In the genomic region with DNA sequence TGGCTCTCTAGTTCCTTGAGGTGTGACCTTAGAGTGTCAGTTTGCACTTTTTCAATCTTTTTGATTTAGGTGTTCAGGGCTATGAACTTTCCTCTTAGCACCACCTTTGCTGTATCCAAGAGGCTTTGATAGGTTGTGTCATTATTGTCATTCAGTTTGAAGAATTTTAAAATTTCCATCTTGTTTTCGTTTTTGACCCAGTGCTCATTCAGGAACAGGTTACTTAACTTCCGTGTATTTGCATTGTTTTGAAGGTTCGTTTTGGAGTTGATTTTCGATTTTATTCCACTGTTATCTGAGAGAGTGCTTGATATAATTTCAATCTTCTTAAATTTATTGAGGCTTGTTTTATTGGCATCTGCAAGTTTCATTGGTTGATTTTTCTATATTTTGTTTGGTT, we compare ENCODE assay signal across 6 cellular contexts. TPM values are rescaled to one million over a fixed set of nuclear protein-coding genes. Genes with fewer than 3 reads are reported as not detected.
"Had no signal": no experiment of that assay in that cellular context is flagged by ENCODE, and none has a peak within 500 bp of the region (broad histone marks: within the 10 kb centered on the region; RNA-seq: fewer than 3 reads in every experiment).

No MANE protein-coding gene starts in this region.

- DNase-seq: KG1 had no signal

- H3K9ac ChIP-seq: GM23248 had no signal

- H2AFZ ChIP-seq: GM23248 had no signal

- H3K4me3 ChIP-seq: GM23248, HAP-1 had no signal

- H3K9me3 ChIP-seq: HAP-1 had no signal

- H3K27ac ChIP-seq: GM23248, HL-60 had no signal

- FAIRE-seq: HepG2 had no signal

- H3K36me3 ChIP-seq: HAP-1 had no signal

RNA-seq across cellular contexts. Expression of a gene that starts 37.3 kb away (rescaled TPM):
- total RNA-seq: HepG2 had no signal
- polyA plus RNA-seq: IgD-negative memory B cell had no signal
